Comparison of ENCODE assay signal across 22 cellular contexts in genomic region chr16:59552164-59552563, GRCh38.
DNase-seq lines count a peak whose midpoint lies in the region; ATAC-seq, FAIRE-seq and TF ChIP-seq lines count a peak whose summit lies in the region.
"Had no signal": no experiment of that assay in that cellular context is flagged by ENCODE, and none has a peak within 500 bp of the region (broad histone marks: within the 10 kb centered on the region; RNA-seq: fewer than 3 reads in every experiment).

No MANE protein-coding gene starts in this region.

- H3K36me3 ChIP-seq in GM23338 (ENCODE audit: insufficient read depth) = no peaks in the 10 kb centered on the region
- H3K36me3 ChIP-seq in mesendoderm (ENCODE audit: control insufficient read depth, insufficient read depth, low read length) = no peaks in the 10 kb centered on the region
- H3K36me3 ChIP-seq: BLaER1, HAP-1 had no signal

- no peaks in the 10 kb centered on the region for H3K27me3 Mint-ChIP-seq in GM23338 (ENCODE audit: insufficient read depth, low read depth, poor library complexity)
- H3K27me3 Mint-ChIP-seq: B cell; CD4-positive, CD25-positive, alpha-beta regulatory T cell had no signal

- no peaks in the 10 kb centered on the region for H3K4me1 Mint-ChIP-seq in GM23338
- H3K4me1 Mint-ChIP-seq: B cell; CD4-positive, CD25-positive, alpha-beta regulatory T cell had no signal

- no peak for ATAC-seq in A549
- no peak for ATAC-seq in GM23338
- ATAC-seq: CD8-positive, alpha-beta T cell had no signal

- TF ChIP-seq POLR2A in A549 (IDR thresholded peaks at IDR 0.05; ENCODE audit: low read length) (no peak), erythroblast (IDR thresholded peaks at IDR 0.05; ENCODE audit: low read length) (no peak)

- H3K4me3 ChIP-seq in A549 (no peak overlapping the region), GM23338 (no peak overlapping the region), mesendoderm (ENCODE audit: low read length) (no peak overlapping the region)
- H3K4me3 ChIP-seq: BLaER1, HAP-1 had no signal

- H3K27ac ChIP-seq in A549 = peak overlapping the region in 1 of 2 experiments; percentile 50; a peak in 3 of 6 replicates
- H3K27ac ChIP-seq in GM23338 (ENCODE audit: low read depth) = no peak overlapping the region
- no peak overlapping the region for H3K27ac ChIP-seq in mesendoderm (ENCODE audit: low read depth, low read length)
- H3K27ac ChIP-seq: BLaER1, C4-2B had no signal

- H3K4me1 ChIP-seq in A549 (0 out of 3 replicates have a peak, but pooled peaks cover 4% of the 10 kb centered on the region), GM23338 (ENCODE audit: insufficient read depth) (no peaks in the 10 kb centered on the region), mesendoderm (ENCODE audit: control insufficient read depth, low read depth, low read length) (no peaks in the 10 kb centered on the region)
- H3K4me1 ChIP-seq: BLaER1, Caco-2, HAP-1 had no signal

- no peak overlapping the region for H2AFZ ChIP-seq in GM23338

- H3K27me3 ChIP-seq in GM23338 (ENCODE audit: insufficient read depth) (no peaks in the 10 kb centered on the region), mesendoderm (ENCODE audit: insufficient read depth, low read length, poor library complexity) (no peaks in the 10 kb centered on the region)
- H3K27me3 ChIP-seq: BLaER1 had no signal

- POLR2A ChIA-PET in A549 (lab: Yijun Ruan, JAX) = no interaction called here

- no peaks in the 10 kb centered on the region for H3K9me2 ChIP-seq in GM23338 (ENCODE audit: insufficient read depth)

- WGBS in A549 (ENCODE audit: missing lambda C conversion rate) = 70% methylated on average over 5 of the region's 5 CpGs
- WGBS in mesendoderm (ENCODE audit: extremely low coverage, insufficient coverage, low lambda C conversion rate) = no CpG with 5 or more reads among the region's 5 CpGs

- H4K5ac ChIP-seq in mesendoderm (ENCODE audit: low read length) = no peak overlapping the region

- DNase-seq in A549 (ENCODE audit: low read depth in 1 of 2, low spot score in 1 of 2) (peak in 1 of 2 experiments; percentile 14), GM23338 (ENCODE audit: low spot score) (peak; percentile 5), erythroblast (lab: John Stamatoyannopoulos, UW) (peak; percentile 1), mesendoderm (peak; percentile 26), MV-4-11 (lab: John Stamatoyannopoulos, UW) (no peak), SKM-1 (lab: John Stamatoyannopoulos, UW; ENCODE audit: unreplicated experiment) (no peak), posterior cingulate gyrus (no peak)
- DNase-seq: Caco-2; CD4-positive, CD25-positive, alpha-beta regulatory T cell; CD8-positive, alpha-beta T cell; DMS153; DMS79 treated with DMSO at 0.1 percent for 48 hours; GF-D8; GOT3; HFFc6 had no signal

- no peak overlapping the region for H3K9ac ChIP-seq in mesendoderm (ENCODE audit: low read length)
- H3K9ac ChIP-seq: BLaER1 had no signal

- no peaks in the 10 kb centered on the region for H3K79me1 ChIP-seq in mesendoderm (ENCODE audit: low read length)

- H3K27ac Mint-ChIP-seq in GM23338 = no peak overlapping the region
- H3K27ac Mint-ChIP-seq: B cell; CD4-positive, CD25-positive, alpha-beta regulatory T cell; CD8-positive, alpha-beta T cell; HFFc6 had no signal

- no peak overlapping the region for H4K8ac ChIP-seq in mesendoderm (ENCODE audit: low read depth, low read length)

- TF ChIP-seq EP300 in A549 (IDR thresholded peaks at IDR 0.05) = no peak

- no peak for FAIRE-seq in A549 (lab: Jason Lieb, UNC)
- FAIRE-seq: GM12891, GM18507, H54 had no signal

- intact Hi-C loops in posterior cingulate gyrus (cut with DNase I) = no loop called here

- H3K9me3 ChIP-seq in A549 = no peaks in the 10 kb centered on the region
- H3K9me3 ChIP-seq: BLaER1, HAP-1 had no signal

- H2BK5ac ChIP-seq in mesendoderm (ENCODE audit: low read length) = no peak overlapping the region

- no peak overlapping the region for H3K18ac ChIP-seq in mesendoderm (ENCODE audit: low read length)

- no peaks in the 10 kb centered on the region for H3F3A ChIP-seq in GM23338 (replicated peaks; ENCODE audit: low read depth)

- H3K23ac ChIP-seq in mesendoderm (ENCODE audit: low read length) = no peak overlapping the region

- H3K4me2 ChIP-seq in A549 = no peak overlapping the region
- no peak overlapping the region for H3K4me2 ChIP-seq in GM23338
- H3K4me2 ChIP-seq in mesendoderm (ENCODE audit: low read length) = no peak overlapping the region
- H3K4me2 ChIP-seq: BLaER1 had no signal

- H2AK5ac ChIP-seq in mesendoderm (ENCODE audit: low read length) = no peak overlapping the region

- no peak for TF ChIP-seq CTCF in A549 (IDR thresholded peaks at IDR 0.05)
- TF ChIP-seq CTCF in GM23338 (conservative IDR thresholded peaks at IDR 0.05; ENCODE audit: low read depth in 2 of 2) = no peak

- H3K56ac ChIP-seq in mesendoderm (ENCODE audit: low read length) = no peak overlapping the region

- H3K4ac ChIP-seq in mesendoderm (ENCODE audit: low read depth, low read length) = no peak overlapping the region

- CTCF ChIA-PET in A549 (lab: Yijun Ruan, JAX) = no interaction called here

- no peaks in the 10 kb centered on the region for H4K20me1 ChIP-seq in GM23338 (replicated peaks; ENCODE audit: insufficient read depth)
- H4K20me1 ChIP-seq: BLaER1 had no signal

- H3K9me3 Mint-ChIP-seq in GM23338 = no peaks in the 10 kb centered on the region
- H3K9me3 Mint-ChIP-seq: HFFc6 had no signal

- no peak overlapping the region for H3K4me3 Mint-ChIP-seq in GM23338
- H3K4me3 Mint-ChIP-seq: B cell; CD4-positive, CD25-positive, alpha-beta regulatory T cell; CD8-positive, alpha-beta T cell; HFFc6 had no signal

- H2BK120ac ChIP-seq in mesendoderm (ENCODE audit: low read depth, low read length) = no peak overlapping the region

- H3K36me3 Mint-ChIP-seq in GM23338 (ENCODE audit: low read depth) = no peaks in the 10 kb centered on the region
- H3K36me3 Mint-ChIP-seq: CD4-positive, CD25-positive, alpha-beta regulatory T cell; CD8-positive, alpha-beta T cell had no signal

- no peak for TF ChIP-seq RAD21 in A549 (conservative IDR thresholded peaks at IDR 0.05 in 1 of 2, IDR thresholded peaks at IDR 0.05 in 1 of 2)

- no peaks in the 10 kb centered on the region for H3K79me2 ChIP-seq in GM23338 (replicated peaks; ENCODE audit: insufficient read depth)
- no peaks in the 10 kb centered on the region for H3K79me2 ChIP-seq in mesendoderm (ENCODE audit: control insufficient read depth, insufficient read depth, low read length)

- no peak overlapping the region for H2BK15ac ChIP-seq in mesendoderm (replicated peaks; ENCODE audit: low read depth)

TF ChIP-seq in A549, 52 proteins besides CTCF, POLR2A, EP300 and RAD21 (continues in another document):
- TF ChIP-seq CBX8 (IDR thresholded peaks at IDR 0.05) (no peak), MAFK (IDR thresholded peaks at IDR 0.05; ENCODE audit: partially characterized antibody) (peak; percentile 62), NFE2L2 (conservative IDR thresholded peaks at IDR 0.05; ENCODE audit: low read length) (peak; percentile 56), ESRRA (IDR thresholded peaks at IDR 0.05; ENCODE audit: borderline replicate concordance, low read length) (no peak), USF2 (IDR thresholded peaks at IDR 0.05) (no peak), HOXB13 (CRISPR knock-in tag; IDR thresholded peaks at IDR 0.05; ENCODE audit: low read depth) (peak; percentile 70; the same call in 1 of the 2 replicates), BCL3 (IDR thresholded peaks at IDR 0.05) (no peak), POLR2AphosphoS2 (conservative IDR thresholded peaks at IDR 0.05; ENCODE audit: low read length) (no peak)

TF ChIP-seq in GM23338, 12 proteins besides CTCF, POLR2A, EP300 and RAD21 (continues in another document):
- TF ChIP-seq ZNF114 (CRISPR knock-in tag; IDR thresholded peaks at IDR 0.05) (no peak), EZH2phosphoT487 (IDR thresholded peaks at IDR 0.05; ENCODE audit: unreplicated experiment) (no peak)

Comparison
In these comparisons a context has a peak if more than half of its experiments do, and no peak if none do; other contexts are left out.
1. DNase-seq: peak in GM23338 (single experiment), erythroblast (2 of 2) and mesendoderm (single experiment); none in MV-4-11 (single experiment), SKM-1 (single experiment) and posterior cingulate gyrus (0 of 10).